8 cellular contexts compared by ENCODE assay signal in the genomic region with DNA sequence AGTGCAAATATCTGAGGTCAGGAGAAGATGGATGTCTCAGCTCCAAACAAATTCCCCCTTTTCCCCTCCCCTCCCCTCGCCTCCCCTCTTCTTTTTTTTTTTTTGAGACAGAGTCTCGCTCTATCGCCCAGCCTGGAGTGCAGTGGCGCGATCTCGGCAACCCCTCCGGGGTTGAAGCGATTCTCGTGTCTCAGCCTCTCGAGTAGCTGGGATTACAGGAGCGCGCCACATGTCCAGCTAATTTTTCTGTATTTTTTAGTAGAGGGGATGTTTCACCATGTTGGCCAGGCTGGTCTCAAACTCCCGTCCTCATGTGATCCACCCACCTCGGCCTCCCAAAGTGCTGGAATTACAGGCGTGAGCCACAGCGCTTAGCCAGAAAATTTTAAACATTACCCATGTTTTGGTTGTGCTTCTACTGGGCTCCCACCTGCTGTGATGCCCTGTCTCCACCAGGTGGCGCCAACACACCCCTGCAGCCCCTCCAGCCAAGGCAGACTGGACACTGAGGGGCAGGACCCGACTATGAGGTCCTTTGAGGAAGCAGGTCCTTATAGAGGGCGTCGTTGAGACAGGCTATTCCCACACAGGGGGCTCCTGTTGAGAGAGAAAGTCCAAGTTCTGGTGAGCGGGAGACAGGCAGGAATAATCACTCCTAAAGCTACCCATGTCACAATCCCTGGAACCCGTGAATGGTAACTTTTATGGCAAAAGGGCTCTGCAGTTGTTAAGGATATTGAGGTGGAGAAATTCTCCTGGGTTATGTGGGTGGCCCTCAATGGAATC. TPM values are rescaled to one million over a fixed set of nuclear protein-coding genes. Genes with fewer than 3 reads are reported as not detected.
A peak's percentile ranks its signal among the peaks of the same experiment; 100 is the strongest.
DNase-seq lines count a peak whose midpoint lies in the region; ATAC-seq and TF ChIP-seq lines count a peak whose summit lies in the region.

No MANE protein-coding gene starts in this region.

- peak; percentile 96 for TF ChIP-seq CTCF in GM12864 (IDR thresholded peaks at IDR 0.05; ENCODE audit: low read depth, low read length, missing control alignments)
- peak; percentile 99 for TF ChIP-seq CTCF in KMS-11 (conservative IDR thresholded peaks at IDR 0.05; ENCODE audit: low read depth, low read length)
- peak; percentile 95 to 96 (median 95) for TF ChIP-seq CTCF in upper lobe of left lung (IDR thresholded peaks at IDR 0.05)

- peak overlapping the region; percentile 32 for H3K4me3 ChIP-seq in GM12864 (ENCODE audit: low read depth, low read length)
- H3K4me3 ChIP-seq in KMS-11 (IDR thresholded peaks at IDR 0.05; ENCODE audit: insufficient read depth, low read depth, low read length): no peak overlapping the region
- H3K4me3 ChIP-seq in upper lobe of left lung: peak overlapping the region in 2 of 4 donors; percentile 21 to 34

- H3K36me3 ChIP-seq in KMS-11 (ENCODE audit: insufficient read depth) (no peaks in the 10 kb centered on the region), upper lobe of left lung (no peaks in the 10 kb centered on the region)

- H3K9me3 Mint-ChIP-seq in activated naive CD4-positive, alpha-beta T cell treated with anti-CD3 and anti-CD28 coated beads, Interleukin-2, amount 10 ng/mL, durations not matched to agents 7 days and 5 days: no peaks in the 10 kb centered on the region

- H3K27me3 ChIP-seq in KMS-11 (ENCODE audit: insufficient read depth, low read depth): peaks cover 5% of the 10 kb centered on the region; the same call in 1 of the 2 replicates
- H3K27me3 ChIP-seq in upper lobe of left lung: no peaks in the 10 kb centered on the region

- no peak for TF ChIP-seq EP300 in upper lobe of left lung (IDR thresholded peaks at IDR 0.05)

- no peaks in the 10 kb centered on the region for H3K36me3 Mint-ChIP-seq in activated naive CD4-positive, alpha-beta T cell treated with anti-CD3 and anti-CD28 coated beads, Interleukin-2, amount 10 ng/mL, durations not matched to agents 7 days and 5 days

- intact Hi-C loops in head of caudate nucleus (cut with DNase I) (loop anchor here (10.0 kb wide), 1 partner anchor 126 kb away; the partner anchor contains the start of gene CEACAM21), posterior cingulate gyrus (cut with DNase I) (loop anchor here (1.0 to 2.0 kb wide), 2 partner anchors 114 to 121 kb away; no protein-coding TSS in a partner anchor)

- CTCF ChIA-PET in activated naive CD4-positive, alpha-beta T cell treated with anti-CD3 and anti-CD28 coated beads, Interleukin-2, amount 10 ng/mL, durations not matched to agents 7 days and 5 days (lab: Charles Lee): interaction anchor here (0.7 to 7.3 kb wide), 26 partner anchors 7 to 245 kb away, joined by 3 to 107 read pairs (median 5); partner anchors contain the start of genes B3GNT8, CEACAM21 and DMAC2

- H3K27ac Mint-ChIP-seq in activated naive CD4-positive, alpha-beta T cell treated with anti-CD3 and anti-CD28 coated beads, Interleukin-2, amount 10 ng/mL, durations not matched to agents 7 days and 5 days: no peak overlapping the region

- H3K9ac ChIP-seq in KMS-11: no peak overlapping the region

- no peaks in the 10 kb centered on the region for H4K20me1 ChIP-seq in KMS-11 (ENCODE audit: insufficient read depth)

- peak; percentile 92 to 96 for ATAC-seq in upper lobe of left lung (ENCODE audit: low FRiP score in 2 of 2)
- ATAC-seq in GM21528 (IDR thresholded peaks at IDR 0.05; ENCODE audit: low FRiP score, unreplicated experiment): no peak

- peaks cover 40% of the 10 kb centered on the region for H3K27me3 Mint-ChIP-seq in activated naive CD4-positive, alpha-beta T cell treated with anti-CD3 and anti-CD28 coated beads, Interleukin-2, amount 10 ng/mL, durations not matched to agents 7 days and 5 days

- no peak for TF ChIP-seq POLR2A in upper lobe of left lung (IDR thresholded peaks at IDR 0.05)

- peaks cover 30% of the 10 kb centered on the region for H3K4me1 Mint-ChIP-seq in activated naive CD4-positive, alpha-beta T cell treated with anti-CD3 and anti-CD28 coated beads, Interleukin-2, amount 10 ng/mL, durations not matched to agents 7 days and 5 days

- peak overlapping the region; percentile 59 for H3K4me3 Mint-ChIP-seq in activated naive CD4-positive, alpha-beta T cell treated with anti-CD3 and anti-CD28 coated beads, Interleukin-2, amount 10 ng/mL, durations not matched to agents 7 days and 5 days

- DNase-seq in GM12864 (ENCODE audit: low read depth): peak; percentile 29
- DNase-seq in SKM-1 (lab: John Stamatoyannopoulos, UW; ENCODE audit: unreplicated experiment): peak; percentile 33
- DNase-seq in activated naive CD4-positive, alpha-beta T cell treated with anti-CD3 and anti-CD28 coated beads, Interleukin-2, amount 10 ng/mL, durations not matched to agents 7 days and 5 days: peak; percentile 80
- peak; percentile 55 to 88 (median 75) for DNase-seq in head of caudate nucleus
- DNase-seq in posterior cingulate gyrus: peak; percentile 40 to 95 (median 74)
- peak; percentile 75 to 86 for DNase-seq in upper lobe of left lung

- H3K4me1 ChIP-seq in KMS-11 (ENCODE audit: low read depth, poor library complexity, severe bottlenecking) (peaks cover 9% of the 10 kb centered on the region), upper lobe of left lung (peaks cover 5 to 12% (median 11%) of the 10 kb centered on the region in 4 donors)

- peak overlapping the region; percentile 63 for H2AFZ ChIP-seq in KMS-11 (ENCODE audit: low read depth)

- H3K4me2 ChIP-seq in KMS-11: peak overlapping the region; percentile 43; the same call in 1 of the 2 replicates

- H3K9me3 ChIP-seq in upper lobe of left lung: no peaks in the 10 kb centered on the region

- H3K79me2 ChIP-seq in KMS-11 (ENCODE audit: insufficient read depth, low read depth): no peaks in the 10 kb centered on the region

- WGBS in upper lobe of left lung, 2 donors: 4 to 13% methylated on average over 15 to 22 of the region's 22 CpGs

- no peak overlapping the region for H3K27ac ChIP-seq in KMS-11
- H3K27ac ChIP-seq in upper lobe of left lung: peak overlapping the region in 1 of 4 donors; percentile 30

RNA-seq across cellular contexts. Expression of gene ERICH4, which starts 6.3 kb away (rescaled TPM):
- not detected for total RNA-seq in upper lobe of left lung

RNA-seq across cellular contexts. Expression of gene DMAC2, which starts 9.6 kb away (rescaled TPM):
- 10 to 100 TPM; 28.9 to 63.1 (median 38.3) TPM for total RNA-seq in upper lobe of left lung

RNA-seq across cellular contexts. Expression of gene B3GNT8, which starts 22.1 kb away (rescaled TPM):
- 10 to 100 TPM; 10.0 to 39.1 (median 23.4) TPM for total RNA-seq in upper lobe of left lung

RNA-seq across cellular contexts. Expression of gene BCKDHA, which starts 51.7 kb away (rescaled TPM):
- 10 to 100 TPM; 28.4 to 71.7 (median 63.3) TPM for total RNA-seq in upper lobe of left lung

RNA-seq across cellular contexts. Expression of gene EXOSC5, which starts 52.1 kb away (rescaled TPM):
- 10 to 100 TPM in 4 of 6 donors, 1 to 10 TPM in 1, under 1 TPM in 1; 0.89 to 18.4 (median 16.0) TPM for total RNA-seq in upper lobe of left lung

Comparison
In these comparisons a context has a peak if more than half of its experiments do, and no peak if none do; other contexts are left out.
1. DNase-seq: peak in every context shown above with its lines; median percentile 80 in upper lobe of left lung; 80 in activated naive CD4-positive, alpha-beta T cell treated with anti-CD3 and anti-CD28 coated beads, Interleukin-2, amount 10 ng/mL, durations not matched to agents 7 days and 5 days; 75 in head of caudate nucleus; 74 in posterior cingulate gyrus; 33 in SKM-1; 29 in GM12864.